ENCODE assay signal across 27 cellular contexts in genomic region chr3:127730171-127730570, GRCh38. TPM values are rescaled to one million over a fixed set of nuclear protein-coding genes. Genes with fewer than 3 reads are reported as not detected.
DNase-seq lines count a peak whose midpoint lies in the region; ATAC-seq, FAIRE-seq and TF ChIP-seq lines count a peak whose summit lies in the region.
"Had no signal": no experiment of that assay in that cellular context is flagged by ENCODE, and none has a peak within 500 bp of the region (broad histone marks: within the 10 kb centered on the region; RNA-seq: fewer than 3 reads in every experiment).

No MANE protein-coding gene starts in this region.

- H3K4me1 Mint-ChIP-seq in Calu3 (ENCODE audit: low read depth, unreplicated experiment), result peaks cover 8% of the 10 kb centered on the region

- H3K14ac ChIP-seq in mesenchymal stem cell (ENCODE audit: low read length in 2 of 2), result no peak overlapping the region

- no peaks in the 10 kb centered on the region for H3K27me3 ChIP-seq in mesenchymal stem cell (ENCODE audit: control insufficient read depth in 1 of 2, insufficient read depth in 1 of 2, low read length in 2 of 2)
- no peaks in the 10 kb centered on the region for H3K27me3 ChIP-seq in subcutaneous abdominal adipose tissue (ENCODE audit: control insufficient read depth in 5 of 5, insufficient read depth in 4 of 5, low read length in 5 of 5)
- H3K27me3 ChIP-seq: hepatocyte, ovary had no signal

- H2AK5ac ChIP-seq in mesenchymal stem cell (ENCODE audit: low read length, severe bottlenecking), result peak overlapping the region; percentile 9

- CTCF ChIA-PET in Calu3 (lab: Charles Lee), result no interaction called here

- no peak overlapping the region for H3K4me2 ChIP-seq in mesenchymal stem cell (ENCODE audit: low read length, poor library complexity, severe bottlenecking)
- H3K4me2 ChIP-seq: hepatocyte, KMS-11 had no signal

- no peaks in the 10 kb centered on the region for H3K27me3 Mint-ChIP-seq in Calu3 (ENCODE audit: unreplicated experiment)

- BruUV-seq in Calu3 (replicated peaks; lab: Mats Ljungman, UMichigan), result no TSS peak

- no peak for TF ChIP-seq POLR2A in H54 (IDR thresholded peaks at IDR 0.05; ENCODE audit: low read depth, low read length)

- no peak overlapping the region for H4K8ac ChIP-seq in mesenchymal stem cell (ENCODE audit: low read length)

- intact Hi-C loops in Calu3 (cut with micrococcal nuclease; ENCODE audit: unreplicated experiment), result no loop called here

- H3K79me1 ChIP-seq in mesenchymal stem cell (replicated peaks; ENCODE audit: low read length, poor library complexity, severe bottlenecking), result peaks cover 30% of the 10 kb centered on the region

- H3K36me3 ChIP-seq in mesenchymal stem cell (ENCODE audit: control insufficient read depth in 1 of 2, insufficient read depth in 2 of 2, low read depth in 1 of 2, low read length in 2 of 2) (peaks cover 12 to 13% of the 10 kb centered on the region in 2 experiments), subcutaneous abdominal adipose tissue (ENCODE audit: control insufficient read depth in 5 of 5, insufficient read depth in 5 of 5, low read length in 5 of 5) (peaks cover 0 to 14% (median 4%) of the 10 kb centered on the region in 5 donors)
- H3K36me3 ChIP-seq: HAP-1, ovary had no signal

- H3K4me3 Mint-ChIP-seq in Calu3 (ENCODE audit: low read depth, unreplicated experiment), result no peak overlapping the region
- H3K4me3 Mint-ChIP-seq: activated T-cell treated with anti-CD3 and anti-CD28 coated beads, Interleukin-2, amount 50 U/mL, for 72 hours; natural killer cell treated with Interleukin-12 subunit alpha and Interleukin-12 subunit beta and Interleukin-15 and Interleukin-18, amount 100 ng/mL, for 72 hours had no signal

- ATAC-seq in GM21619 (IDR thresholded peaks at IDR 0.05; ENCODE audit: unreplicated experiment), result no peak
- ATAC-seq: activated T-cell treated with anti-CD3 and anti-CD28 coated beads, Interleukin-2, amount 50 U/mL, for 72 hours had no signal

- no peak overlapping the region for H3K9ac ChIP-seq in mesenchymal stem cell (ENCODE audit: low read length)
- no peak overlapping the region for H3K9ac ChIP-seq in subcutaneous abdominal adipose tissue (ENCODE audit: low read length in 5 of 5)
- H3K9ac ChIP-seq: KMS-11 had no signal

- 88% methylated on average over 8 of the region's 8 CpGs for WGBS in mesenchymal stem cell

- no peak for FAIRE-seq in H54 (lab: Jason Lieb, UNC)

- no peak overlapping the region for H2BK5ac ChIP-seq in mesenchymal stem cell (ENCODE audit: low read depth, low read length, poor library complexity, severe bottlenecking)

- H2BK15ac ChIP-seq in mesenchymal stem cell (ENCODE audit: low read depth, poor library complexity, severe bottlenecking), result no peak overlapping the region

- H2BK120ac ChIP-seq in mesenchymal stem cell (ENCODE audit: low read depth, low read length), result no peak overlapping the region

- TF ChIP-seq CTCF in Calu3 (IDR thresholded peaks at IDR 0.05; ENCODE audit: unreplicated experiment), result no peak

- DNase-seq in DMS53 (lab: John Stamatoyannopoulos, UW), result peak; percentile 9
- no peak for DNase-seq in DMS53 treated with DMSO at 0.1 percent for 48 hours (lab: John Stamatoyannopoulos, UW; ENCODE audit: unreplicated experiment)
- DNase-seq in mesenchymal stem cell, result no peak
- no peak for DNase-seq in Calu3
- no peak for DNase-seq in H54 (ENCODE audit: insufficient read length, low spot score)
- DNase-seq: activated CD4-positive, alpha-beta T cell treated with anti-CD3 and anti-CD28 coated beads, Interleukin-2, amount 50 U/mL, for 48 hours; activated CD4-positive, CD25-positive, alpha-beta regulatory T cell treated with anti-CD3 and anti-CD28 coated beads, Interleukin-2, amount 50 U/mL, for 72 hours; activated naive CD4-positive, alpha-beta T cell; activated T-cell treated with anti-CD3 and anti-CD28 coated beads, Interleukin-2, amount 50 U/mL, for 72 hours; EL; foreskin melanocyte; MM.1S; mucosa of descending colon; NCI-H526; ovary; retina; SHP77; stimulated activated CD4-positive, alpha-beta T cell treated with anti-CD3 and anti-CD28 coated beads, Interleukin-2, amount 100 ng/mL, for 24 hours had no signal

- H3K27ac ChIP-seq in angular gyrus (ENCODE audit: low read depth, low read length) (peak overlapping the region; percentile 53), mesenchymal stem cell (ENCODE audit: low read length, poor library complexity, severe bottlenecking) (no peak overlapping the region), subcutaneous abdominal adipose tissue (ENCODE audit: low read depth, low read length) (peak overlapping the region; percentile 45)
- H3K27ac ChIP-seq: 22Rv1, C4-2B, hepatocyte, KMS-11, ovary had no signal

- no peaks in the 10 kb centered on the region for H3K9me3 Mint-ChIP-seq in Calu3 (ENCODE audit: low read depth, unreplicated experiment)
- H3K9me3 Mint-ChIP-seq: activated T-cell treated with anti-CD3 and anti-CD28 coated beads, Interleukin-2, amount 50 U/mL, for 72 hours; natural killer cell treated with Interleukin-12 subunit alpha and Interleukin-12 subunit beta and Interleukin-15 and Interleukin-18, amount 100 ng/mL, for 72 hours had no signal

- H3K36me3 Mint-ChIP-seq in Calu3 (ENCODE audit: insufficient read depth, unreplicated experiment), result no peaks in the 10 kb centered on the region
- H3K36me3 Mint-ChIP-seq: natural killer cell treated with Interleukin-12 subunit alpha and Interleukin-12 subunit beta and Interleukin-15 and Interleukin-18, amount 100 ng/mL, for 72 hours had no signal

- peaks cover 31% of the 10 kb centered on the region for H3K4me1 ChIP-seq in mesenchymal stem cell (ENCODE audit: control insufficient read depth, insufficient read depth, low read depth, low read length)
- peaks cover 18 to 77% (median 64%) of the 10 kb centered on the region in 5 donors for H3K4me1 ChIP-seq in subcutaneous abdominal adipose tissue (ENCODE audit: control insufficient read depth in 5 of 5, insufficient read depth in 5 of 5, low read length in 5 of 5)

- no peak overlapping the region for H4K91ac ChIP-seq in mesenchymal stem cell (ENCODE audit: low read length)

- H2BK12ac ChIP-seq in mesenchymal stem cell (ENCODE audit: low read length in 2 of 2), result no peak overlapping the region

- no peak overlapping the region for H3K18ac ChIP-seq in mesenchymal stem cell (ENCODE audit: low read depth in 1 of 2, low read length in 2 of 2)

- no peaks in the 10 kb centered on the region for H3K9me3 ChIP-seq in mesenchymal stem cell (ENCODE audit: control insufficient read depth, low read length)
- H3K9me3 ChIP-seq in subcutaneous abdominal adipose tissue (ENCODE audit: control insufficient read depth in 5 of 5, low read length in 5 of 5), result no peaks in the 10 kb centered on the region
- H3K9me3 ChIP-seq: HAP-1, mucosa of descending colon, ovary had no signal

- no peak overlapping the region for H3K23ac ChIP-seq in mesenchymal stem cell (ENCODE audit: low read length in 2 of 2)

- no peak overlapping the region for H3K4me3 ChIP-seq in mesenchymal stem cell (ENCODE audit: insufficient read depth in 1 of 2, low read depth in 1 of 2, low read length in 2 of 2)
- peak overlapping the region in 1 of 5 donors; percentile 4 for H3K4me3 ChIP-seq in subcutaneous abdominal adipose tissue (ENCODE audit: low read depth in 1 of 5, low read length in 5 of 5)
- H3K4me3 ChIP-seq: HAP-1, hepatocyte, mucosa of descending colon, ovary had no signal

- H2AFZ ChIP-seq in mesenchymal stem cell (ENCODE audit: low read depth, low read length), result no peak overlapping the region
- H2AFZ ChIP-seq: hepatocyte had no signal

- no peak overlapping the region for H3K4ac ChIP-seq in mesenchymal stem cell (ENCODE audit: low read depth in 1 of 2, low read length in 2 of 2)

- H3K27ac Mint-ChIP-seq in Calu3 (ENCODE audit: unreplicated experiment), result no peak overlapping the region
- H3K27ac Mint-ChIP-seq: activated T-cell treated with anti-CD3 and anti-CD28 coated beads, Interleukin-2, amount 50 U/mL, for 72 hours; natural killer cell treated with Interleukin-12 subunit alpha and Interleukin-12 subunit beta and Interleukin-15 and Interleukin-18, amount 100 ng/mL, for 72 hours had no signal

RNA-seq across cellular contexts. Expression of gene ABTB1, which starts 57.4 kb away (rescaled TPM):
- 6.8 TPM for polyA plus RNA-seq in mesenchymal stem cell (2013, experiment 1 of 2)
- polyA plus RNA-seq in mesenchymal stem cell (2013, experiment 2 of 2), result 6.6 TPM
- 25.1 and 27.2 TPM in 2 replicates for total RNA-seq in Calu3 (2022)
